23 cellular contexts compared by ENCODE assay signal in the genomic region with DNA sequence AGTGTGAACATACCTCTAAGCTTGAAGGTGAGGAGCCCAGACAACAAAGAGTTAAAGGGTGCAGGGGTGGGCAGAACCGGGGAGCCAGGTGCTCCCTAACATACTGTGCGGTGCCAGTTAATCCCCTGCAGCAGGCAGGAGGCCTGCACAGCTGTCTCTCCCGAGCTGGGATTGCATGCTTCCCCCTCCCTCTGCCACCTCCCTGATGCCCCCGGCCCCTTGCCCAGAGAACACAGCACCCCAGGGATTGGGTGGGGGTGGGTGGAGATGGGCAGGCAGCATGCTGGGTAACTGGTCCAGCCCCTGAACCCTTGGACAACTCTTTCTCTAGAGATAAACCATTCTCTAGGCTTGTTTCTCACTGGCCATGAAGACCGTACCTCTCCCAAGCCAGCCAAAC.
"Had no signal": no experiment of that assay in that cellular context is flagged by ENCODE, and none has a peak within 500 bp of the region (broad histone marks: within the 10 kb centered on the region; RNA-seq: fewer than 3 reads in every experiment).

No MANE protein-coding gene starts in this region.

- H3K27me3 ChIP-seq: colonic mucosa, right lobe of liver, tibial nerve had no signal

- H3K4me3 ChIP-seq: colonic mucosa, dorsolateral prefrontal cortex, gastroesophageal sphincter, right lobe of liver, smooth muscle cell, stomach, suprapubic skin, tibial nerve had no signal

- H3K27ac ChIP-seq: colonic mucosa, dorsolateral prefrontal cortex, epithelial cell of prostate, gastroesophageal sphincter, right lobe of liver, stomach, suprapubic skin, tibial nerve had no signal

- DNase-seq: activated CD4-positive, alpha-beta T cell treated with anti-CD3 and anti-CD28 coated beads for 4 hours; activated CD4-positive, CD25-positive, alpha-beta regulatory T cell; activated CD8-positive, alpha-beta memory T cell treated with anti-CD3 and anti-CD28 coated beads, Interleukin-2, amount 10 ng/mL, durations not matched to agents 7 days and 5 days; activated CD8-positive, alpha-beta T cell treated with anti-CD3 and anti-CD28 coated beads for 36 hours; activated effector memory CD4-positive, alpha-beta T cell treated with anti-CD3 and anti-CD28 coated beads, Interleukin-2, amount 50 U/mL, for 16 hours; activated naive CD4-positive, alpha-beta T cell treated with anti-CD3 and anti-CD28 coated beads, Interleukin-2, amount 10 ng/mL, durations not matched to agents 7 days and 5 days; activated T-cell treated with anti-CD3 and anti-CD28 coated beads for 4 hours; amygdala; colonic mucosa; dorsolateral prefrontal cortex; head of caudate nucleus; left ventricle myocardium superior; occipital lobe; right lobe of liver; stimulated activated CD4-positive, alpha-beta T cell treated with anti-CD3 and anti-CD28 coated beads, Interleukin-15, amount 100 ng/mL, for 24 hours; stomach; T1000 had no signal

- H3K36me3 Mint-ChIP-seq: activated CD8-positive, alpha-beta memory T cell treated with anti-CD3 and anti-CD28 coated beads, Interleukin-2, amount 10 ng/mL, durations not matched to agents 7 days and 5 days; activated naive CD4-positive, alpha-beta T cell treated with anti-CD3 and anti-CD28 coated beads, Interleukin-2, amount 10 ng/mL, durations not matched to agents 7 days and 5 days had no signal

- H3K36me3 ChIP-seq: colonic mucosa, gastroesophageal sphincter, right lobe of liver, stomach, suprapubic skin, tibial nerve had no signal

- H3K4me1 Mint-ChIP-seq: activated CD8-positive, alpha-beta memory T cell treated with anti-CD3 and anti-CD28 coated beads, Interleukin-2, amount 10 ng/mL, durations not matched to agents 7 days and 5 days; activated naive CD4-positive, alpha-beta T cell treated with anti-CD3 and anti-CD28 coated beads, Interleukin-2, amount 10 ng/mL, durations not matched to agents 7 days and 5 days; stimulated activated memory B cell treated with anti-CD40 and anti-IgM and Interleukin-4, amounts not matched to agents 10 μg/mL and 1 μg/mL and 100 μg/mL, for 72 hours had no signal

- H3K4me3 Mint-ChIP-seq: activated CD8-positive, alpha-beta memory T cell treated with anti-CD3 and anti-CD28 coated beads, Interleukin-2, amount 10 ng/mL, durations not matched to agents 7 days and 5 days; activated CD8-positive, alpha-beta T cell treated with anti-CD3 and anti-CD28 coated beads for 36 hours; activated naive CD4-positive, alpha-beta T cell treated with anti-CD3 and anti-CD28 coated beads, Interleukin-2, amount 10 ng/mL, durations not matched to agents 7 days and 5 days; stimulated activated memory B cell treated with anti-CD40 and anti-IgM and Interleukin-4, amounts not matched to agents 10 μg/mL and 1 μg/mL and 100 μg/mL, for 72 hours had no signal

- H3K4me2 ChIP-seq: smooth muscle cell had no signal

- H3K27ac Mint-ChIP-seq: activated CD8-positive, alpha-beta memory T cell treated with anti-CD3 and anti-CD28 coated beads, Interleukin-2, amount 10 ng/mL, durations not matched to agents 7 days and 5 days; activated CD8-positive, alpha-beta T cell treated with anti-CD3 and anti-CD28 coated beads for 36 hours; activated naive CD4-positive, alpha-beta T cell treated with anti-CD3 and anti-CD28 coated beads, Interleukin-2, amount 10 ng/mL, durations not matched to agents 7 days and 5 days; stimulated activated memory B cell treated with anti-CD40 and anti-IgM and Interleukin-4, amounts not matched to agents 10 μg/mL and 1 μg/mL and 100 μg/mL, for 72 hours had no signal

- ATAC-seq: activated CD8-positive, alpha-beta memory T cell treated with anti-CD3 and anti-CD28 coated beads, Interleukin-2, amount 10 ng/mL, durations not matched to agents 7 days and 5 days; activated CD8-positive, alpha-beta T cell treated with anti-CD3 and anti-CD28 coated beads for 36 hours; gastroesophageal sphincter; right lobe of liver; stimulated activated memory B cell treated with anti-CD40 and anti-IgM and Interleukin-4, amounts not matched to agents 10 μg/mL and 1 μg/mL and 100 μg/mL, for 72 hours had no signal

- H3K4me1 ChIP-seq: colonic mucosa, gastroesophageal sphincter, right lobe of liver, stomach, suprapubic skin had no signal

- H3K9me3 ChIP-seq: colonic mucosa, right lobe of liver had no signal
